Comparison of ENCODE assay signal across 10 cellular contexts in genomic region chr1:206513312-206514111, GRCh38. TPM values are rescaled to one million over a fixed set of nuclear protein-coding genes. Genes with fewer than 3 reads are reported as not detected.
DNase-seq lines count a peak whose midpoint lies in the region; ATAC-seq and TF ChIP-seq lines count a peak whose summit lies in the region.
"Had no signal": no experiment of that assay in that cellular context is flagged by ENCODE, and none has a peak within 500 bp of the region (broad histone marks: within the 10 kb centered on the region; RNA-seq: fewer than 3 reads in every experiment).

No MANE protein-coding gene starts in this region.

- intact Hi-C loops in esophagus squamous epithelium (cut with DNase I) (no loop called here), ovary (cut with DNase I) (no loop called here)

- no peak for TF ChIP-seq EP300 in ovary (IDR thresholded peaks at IDR 0.05)

- peaks cover 0 to 5% (median 0%) of the 10 kb centered on the region in 3 donors for H3K36me3 ChIP-seq in esophagus squamous epithelium
- H3K36me3 ChIP-seq in ovary, result no peaks in the 10 kb centered on the region

- DNase-seq in AG08395 (ENCODE audit: low spot score) (peak; percentile 90), NCI-H1694 treated with DMSO at 0.1 percent for 48 hours (lab: John Stamatoyannopoulos, UW) (peak; percentile 95), esophagus squamous epithelium (lab: John Stamatoyannopoulos, UW) (no peak), ovary (peak; percentile 76 to 84 (median 81)), UCSD-AML1 (lab: John Stamatoyannopoulos, UW; ENCODE audit: unreplicated experiment) (no peak), GDM1 (lab: John Stamatoyannopoulos, UW) (no peak), NCI-H2029 treated with DMSO at 0.1 percent for 48 hours (lab: John Stamatoyannopoulos, UW) (no peak)
- DNase-seq: Caco-2; effector memory CD8-positive, alpha-beta T cell had no signal

- H3K27ac ChIP-seq in esophagus squamous epithelium (peak overlapping the region; percentile 83 to 93 (median 92)), ovary (no peak overlapping the region)

- TF ChIP-seq CTCF in esophagus squamous epithelium (IDR thresholded peaks at IDR 0.05), result peak in 1 of 6 experiments; percentile 5
- no peak for TF ChIP-seq CTCF in ovary (IDR thresholded peaks at IDR 0.05)

- H3K9me3 ChIP-seq in esophagus squamous epithelium (no peaks in the 10 kb centered on the region), ovary (no peaks in the 10 kb centered on the region)
- H3K9me3 ChIP-seq: Caco-2 had no signal

- WGBS in esophagus squamous epithelium, 2 donors, result 15 to 35% methylated on average over 4 to 10 of the region's 11 CpGs
- 18 to 20% (median 19%) methylated on average over 11 of the region's 11 CpGs for WGBS in ovary, 3 donors

- TF ChIP-seq POLR2A in esophagus squamous epithelium (IDR thresholded peaks at IDR 0.05), result no peak
- TF ChIP-seq POLR2A in ovary (IDR thresholded peaks at IDR 0.05), result no peak

- H3K27me3 ChIP-seq in esophagus squamous epithelium, result no peaks in the 10 kb centered on the region
- H3K27me3 ChIP-seq in ovary, result no peaks in the 10 kb centered on the region

- peak overlapping the region in 2 of 4 donors; percentile 1 to 18 for H3K4me3 ChIP-seq in esophagus squamous epithelium
- no peak overlapping the region for H3K4me3 ChIP-seq in ovary

- H3K4me1 ChIP-seq in esophagus squamous epithelium (peaks cover 32 to 94% (median 52%) of the 10 kb centered on the region in 3 donors), ovary (ENCODE audit: insufficient read depth) (peaks cover 7% of the 10 kb centered on the region)

- no peak for ATAC-seq in GM19395 (IDR thresholded peaks at IDR 0.05; ENCODE audit: unreplicated experiment)
- ATAC-seq: effector memory CD8-positive, alpha-beta T cell had no signal

RNA-seq across cellular contexts. Expression of gene RASSF5, which starts 6.2 kb away (rescaled TPM):
- 10 to 100 TPM; 29.2 to 85.3 (median 35.1) TPM for total RNA-seq in esophagus squamous epithelium
- total RNA-seq in ovary, result 10 to 100 TPM in 1 of 7 donors, 1 to 10 TPM in 6; 1.9 to 11.8 (median 5.3) TPM
- 1 to 10 TPM; 1.8 to 9.0 TPM for polyA plus RNA-seq in ovary

RNA-seq across cellular contexts. Expression of gene IKBKE, which starts 43.2 kb away (rescaled TPM):
- total RNA-seq in esophagus squamous epithelium (10 to 100 TPM; 12.6 to 23.7 (median 18.1) TPM), ovary (1 to 10 TPM in 6 of 7 donors, under 1 TPM in 1; 0.86 to 3.9 (median 2.6) TPM)
- polyA plus RNA-seq in ovary, result 1 to 10 TPM; 1.2 to 1.3 TPM

Comparison
In these comparisons a context has a peak if more than half of its experiments do, and no peak if none do; other contexts are left out.
1. DNase-seq: peak in AG08395 (single experiment), NCI-H1694 treated with DMSO at 0.1 percent for 48 hours (single experiment) and ovary (5 of 5); none in esophagus squamous epithelium (single experiment), UCSD-AML1 (single experiment), GDM1 (single experiment) and NCI-H2029 treated with DMSO at 0.1 percent for 48 hours (single experiment).
2. H3K27ac ChIP-seq: peak in esophagus squamous epithelium (4 of 4); none in ovary (0 of 2).